ENCODE assay signal across 22 cellular contexts in genomic region chr1:59133997-59134396, GRCh38.
"Had no signal": no experiment of that assay in that cellular context is flagged by ENCODE, and none has a peak within 500 bp of the region (broad histone marks: within the 10 kb centered on the region; RNA-seq: fewer than 3 reads in every experiment).

No MANE protein-coding gene starts in this region.

- H3K36me3 Mint-ChIP-seq: naive thymus-derived CD4-positive, alpha-beta T cell had no signal

- H3K79me2 ChIP-seq: hepatocyte had no signal

- DNase-seq: erythroblast; foreskin melanocyte; kidney; left cardiac atrium; left ventricle myocardium superior; naive thymus-derived CD4-positive, alpha-beta T cell; psoas muscle; retina; sigmoid colon; stimulated activated CD4-positive, alpha-beta T cell treated with anti-CD3 and anti-CD28 coated beads, Interleukin-12 subunit alpha, Interleukin-12 subunit beta, amount 100 ng/mL, for 4 hours; stimulated activated naive CD4-positive, alpha-beta T cell; stomach; substantia nigra; transverse colon had no signal

- FAIRE-seq: colon, endothelial cell of umbilical vein, urothelium cell line had no signal

- H3K27ac Mint-ChIP-seq: dendritic cell treated with granulocyte-macrophage colony-stimulating factor and Interleukin-4, amounts not matched to agents 40 ng/mL and 50 ng/mL, for 4 days; naive thymus-derived CD4-positive, alpha-beta T cell had no signal

- H3K36me3 ChIP-seq: neutrophil, sigmoid colon, stomach, thoracic aorta, transverse colon had no signal

- H3K4me3 Mint-ChIP-seq: dendritic cell treated with granulocyte-macrophage colony-stimulating factor and Interleukin-4, amounts not matched to agents 40 ng/mL and 50 ng/mL, for 4 days; naive thymus-derived CD4-positive, alpha-beta T cell had no signal

- ATAC-seq: left cardiac atrium; left ventricle myocardium superior; naive thymus-derived CD4-positive, alpha-beta T cell; psoas muscle had no signal

- H3K4me2 ChIP-seq: hepatocyte had no signal

- H3K9me3 ChIP-seq: neutrophil, psoas muscle, sigmoid colon, stomach, thoracic aorta, transverse colon had no signal

- H2AFZ ChIP-seq: hepatocyte had no signal

- H3K27me3 Mint-ChIP-seq: dendritic cell treated with granulocyte-macrophage colony-stimulating factor and Interleukin-4, amounts not matched to agents 40 ng/mL and 50 ng/mL, for 4 days had no signal

- H3K27ac ChIP-seq: neutrophil, psoas muscle, sigmoid colon, skin epidermis, stomach, thoracic aorta, transverse colon had no signal

- H3K4me3 ChIP-seq: hepatocyte, psoas muscle, sigmoid colon, skin epidermis, stomach, thoracic aorta, transverse colon had no signal

- H3K27me3 ChIP-seq: hepatocyte, neutrophil, sigmoid colon, stomach, transverse colon had no signal
